In genomic region chrX:119419146-119419545, GRCh38 we compare ENCODE assay signal across 3 cellular contexts.
TF ChIP-seq lines count a peak whose summit lies in the region.

No MANE protein-coding gene starts in this region.

TF ChIP-seq in A549, 52 proteins besides CTCF, POLR2A, EP300 and RAD21:
- peak; percentile 28 for TF ChIP-seq MAFK (IDR thresholded peaks at IDR 0.05; ENCODE audit: partially characterized antibody)
- no peak for TF ChIP-seq ESRRA (IDR thresholded peaks at IDR 0.05; ENCODE audit: borderline replicate concordance, low read length)

TF ChIP-seq in HepG2, 621 proteins besides CTCF, POLR2A, EP300 and RAD21 (continues in another document):
- TF ChIP-seq HNF4G (IDR thresholded peaks at IDR 0.05; ENCODE audit: borderline replicate concordance, low read depth, low read length), result peak; percentile 53; the same call in 1 of the 2 replicates
- no peak for TF ChIP-seq HNF4G (CRISPR knock-in tag; IDR thresholded peaks at IDR 0.05; ENCODE audit: borderline replicate concordance, low read depth)
- peak; percentile 89 for TF ChIP-seq MAFF (IDR thresholded peaks at IDR 0.05; ENCODE audit: low read depth, low read length)
- 0 out of 2 replicates have a peak, but pooled peaks have one; percentile 19 for TF ChIP-seq SALL1 (CRISPR knock-in tag; IDR thresholded peaks at IDR 0.05)
- peak; percentile 84 to 86 for TF ChIP-seq MAFK (conservative IDR thresholded peaks at IDR 0.05 in 1 of 2, IDR thresholded peaks at IDR 0.05 in 1 of 2; ENCODE audit: low read length in 2 of 2)
- TF ChIP-seq, protein P1, sequence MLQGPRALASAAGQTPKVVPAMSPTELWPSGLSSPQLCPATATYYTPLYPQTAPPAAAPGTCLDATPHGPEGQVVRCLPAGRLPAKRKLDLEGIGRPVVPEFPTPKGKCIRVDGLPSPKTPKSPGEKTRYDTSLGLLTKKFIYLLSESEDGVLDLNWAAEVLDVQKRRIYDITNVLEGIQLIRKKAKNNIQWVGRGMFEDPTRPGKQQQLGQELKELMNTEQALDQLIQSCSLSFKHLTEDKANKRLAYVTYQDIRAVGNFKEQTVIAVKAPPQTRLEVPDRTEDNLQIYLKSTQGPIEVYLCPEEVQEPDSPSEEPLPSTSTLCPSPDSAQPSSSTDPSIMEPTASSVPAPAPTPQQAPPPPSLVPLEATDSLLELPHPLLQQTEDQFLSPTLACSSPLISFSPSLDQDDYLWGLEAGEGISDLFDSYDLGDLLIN (CRISPR knock-in tag; IDR thresholded peaks at IDR 0.05; ENCODE audit: borderline replicate concordance), result no peak
- TF ChIP-seq TFAP4 (IDR thresholded peaks at IDR 0.05; ENCODE audit: borderline replicate concordance, low read depth), result peak; percentile 62; the same call in 1 of the 2 replicates
- peak; percentile 53 for TF ChIP-seq PAXIP1 (CRISPR knock-in tag; conservative IDR thresholded peaks at IDR 0.05)
- no peak for TF ChIP-seq ZNF281 (CRISPR knock-in tag; IDR thresholded peaks at IDR 0.05; ENCODE audit: borderline replicate concordance)
- peak; percentile 78 for TF ChIP-seq SRF (IDR thresholded peaks at IDR 0.05; ENCODE audit: low read depth, low read length)
- 0 out of 2 replicates have a peak, but pooled peaks have one; percentile 33 for TF ChIP-seq PPARG (CRISPR knock-in tag; conservative IDR thresholded peaks at IDR 0.05)
- peak; percentile 63; the same call in 1 of the 2 replicates for TF ChIP-seq NCOR1 (IDR thresholded peaks at IDR 0.05; ENCODE audit: borderline replicate concordance, low read length)
- TF ChIP-seq ZKSCAN1 (IDR thresholded peaks at IDR 0.05; ENCODE audit: low read length), result no peak
- 0 out of 2 replicates have a peak, but pooled peaks have one; percentile 10 for TF ChIP-seq TBX3 (IDR thresholded peaks at IDR 0.05; ENCODE audit: borderline replicate concordance)
- TF ChIP-seq DPF2 (CRISPR knock-in tag; IDR thresholded peaks at IDR 0.05; ENCODE audit: borderline replicate concordance, low read depth), result no peak
- TF ChIP-seq SOX13 (IDR thresholded peaks at IDR 0.05), result no peak
- peak in 1 of 2 experiments; percentile 26; a peak in 1 of 4 replicates for TF ChIP-seq SOX13 (CRISPR knock-in tag; conservative IDR thresholded peaks at IDR 0.05 in 1 of 2, IDR thresholded peaks at IDR 0.05 in 1 of 2)
- peak; percentile 85; the same call in 1 of the 2 replicates for TF ChIP-seq ZNF24 (IDR thresholded peaks at IDR 0.05)

TF ChIP-seq in SK-N-SH, 30 proteins besides CTCF, POLR2A, EP300 and RAD21:
- no peak for TF ChIP-seq YY1 (IDR thresholded peaks at IDR 0.05; ENCODE audit: low read depth)
- no peak for TF ChIP-seq SMC3 (IDR thresholded peaks at IDR 0.05; ENCODE audit: low read depth, low read length)
- no peak for TF ChIP-seq GABPA (IDR thresholded peaks at IDR 0.05; ENCODE audit: low read depth)
- no peak for TF ChIP-seq JUND (IDR thresholded peaks at IDR 0.05)
- no peak for TF ChIP-seq CHD2 (IDR thresholded peaks at IDR 0.05; ENCODE audit: low read length, partially characterized antibody)
- no peak for TF ChIP-seq MXI1 (IDR thresholded peaks at IDR 0.05; ENCODE audit: low read depth, low read length)
- TF ChIP-seq FOSL2 (IDR thresholded peaks at IDR 0.05; ENCODE audit: borderline replicate concordance, low read depth), result no peak
- TF ChIP-seq, protein P2, sequence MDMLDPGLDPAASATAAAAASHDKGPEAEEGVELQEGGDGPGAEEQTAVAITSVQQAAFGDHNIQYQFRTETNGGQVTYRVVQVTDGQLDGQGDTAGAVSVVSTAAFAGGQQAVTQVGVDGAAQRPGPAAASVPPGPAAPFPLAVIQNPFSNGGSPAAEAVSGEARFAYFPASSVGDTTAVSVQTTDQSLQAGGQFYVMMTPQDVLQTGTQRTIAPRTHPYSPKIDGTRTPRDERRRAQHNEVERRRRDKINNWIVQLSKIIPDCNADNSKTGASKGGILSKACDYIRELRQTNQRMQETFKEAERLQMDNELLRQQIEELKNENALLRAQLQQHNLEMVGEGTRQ (IDR thresholded peaks at IDR 0.05; ENCODE audit: borderline replicate concordance, low read depth, low read length), result no peak
- no peak for TF ChIP-seq SIN3A (IDR thresholded peaks at IDR 0.05; ENCODE audit: borderline replicate concordance, low read depth, low read length)
- no peak for TF ChIP-seq MEF2A (IDR thresholded peaks at IDR 0.05; ENCODE audit: borderline replicate concordance, low read depth)
- TF ChIP-seq, protein P3, sequence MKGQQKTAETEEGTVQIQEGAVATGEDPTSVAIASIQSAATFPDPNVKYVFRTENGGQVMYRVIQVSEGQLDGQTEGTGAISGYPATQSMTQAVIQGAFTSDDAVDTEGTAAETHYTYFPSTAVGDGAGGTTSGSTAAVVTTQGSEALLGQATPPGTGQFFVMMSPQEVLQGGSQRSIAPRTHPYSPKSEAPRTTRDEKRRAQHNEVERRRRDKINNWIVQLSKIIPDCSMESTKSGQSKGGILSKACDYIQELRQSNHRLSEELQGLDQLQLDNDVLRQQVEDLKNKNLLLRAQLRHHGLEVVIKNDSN (IDR thresholded peaks at IDR 0.05; ENCODE audit: borderline replicate concordance, low read depth), result no peak
- TF ChIP-seq RFX5 (IDR thresholded peaks at IDR 0.05; ENCODE audit: low read length), result no peak
- TF ChIP-seq TCF12 (IDR thresholded peaks at IDR 0.05), result no peak
